2 cellular contexts compared by ENCODE assay signal in the genomic region with DNA sequence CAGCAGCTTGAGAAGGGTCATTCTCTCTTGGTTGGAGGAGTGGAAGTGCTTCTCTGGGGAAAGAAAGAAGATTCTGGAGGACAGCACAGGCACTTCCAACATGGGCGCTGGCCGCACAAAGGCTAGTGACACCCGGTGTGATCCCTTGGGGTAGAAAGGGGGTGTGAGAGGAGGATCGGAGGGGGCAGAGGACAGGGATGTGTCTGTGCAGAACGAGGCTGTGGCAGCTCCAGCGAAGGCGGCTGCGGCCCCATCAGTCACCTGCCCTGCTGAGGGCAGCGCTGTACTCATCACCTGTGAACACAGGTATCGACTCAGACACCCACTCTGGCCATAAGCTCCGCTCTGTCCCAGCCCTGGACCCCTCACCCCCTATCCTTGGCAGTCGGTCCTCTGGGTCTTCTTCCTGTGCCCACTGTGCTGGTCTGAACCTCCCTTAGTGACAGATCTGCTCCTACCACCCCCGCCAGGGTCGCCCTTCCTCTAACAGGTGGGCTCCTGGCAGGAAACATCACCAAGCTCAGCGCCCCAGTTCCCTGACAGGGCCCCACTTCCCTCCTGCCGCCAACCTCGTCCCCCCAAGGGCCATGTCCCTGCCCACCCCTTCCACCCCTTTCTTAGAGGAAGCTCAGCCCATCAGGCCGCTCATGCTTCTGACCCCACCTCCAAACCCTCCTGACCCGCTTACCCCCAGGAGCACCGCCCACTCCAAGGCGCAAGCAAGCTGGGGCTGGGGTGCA.
A peak's percentile ranks its signal among the peaks of the same experiment; 100 is the strongest.
TF ChIP-seq lines count a peak whose summit lies in the region.

No MANE protein-coding gene starts in this region.

TF ChIP-seq in HEK293, 187 proteins besides CTCF, POLR2A, EP300 and RAD21:
- TF ChIP-seq ZNF791 (tag by site-specific recombination; IDR thresholded peaks at IDR 0.05) (no peak), ZNF248 (tag by site-specific recombination; IDR thresholded peaks at IDR 0.05) (no peak), AEBP2 (tag by site-specific recombination; IDR thresholded peaks at IDR 0.05; ENCODE audit: borderline replicate concordance) (no peak), ZNF175 (tag by site-specific recombination; IDR thresholded peaks at IDR 0.05) (no peak), SCRT2 (tag by site-specific recombination; IDR thresholded peaks at IDR 0.05) (peak; percentile 35; the same call in 1 of the 2 replicates), IKZF3 (tag by site-specific recombination; IDR thresholded peaks at IDR 0.05) (no peak), SP2 (tag by site-specific recombination; IDR thresholded peaks at IDR 0.05) (peak; percentile 22; the same call in 1 of the 2 replicates), ZNF664 (tag by site-specific recombination; IDR thresholded peaks at IDR 0.05) (no peak), ZBTB7A (tag by site-specific recombination; IDR thresholded peaks at IDR 0.05; ENCODE audit: low read depth) (no peak), ZFHX2 (tag by site-specific recombination; conservative IDR thresholded peaks at IDR 0.05) (peak; percentile 38; the same call in 1 of the 2 replicates), TCF7L2 (IDR thresholded peaks at IDR 0.05; ENCODE audit: borderline replicate concordance, low read depth, low read length) (no peak), ZNF157 (tag by site-specific recombination; IDR thresholded peaks at IDR 0.05) (no peak)
- TF ChIP-seq, protein P1, sequence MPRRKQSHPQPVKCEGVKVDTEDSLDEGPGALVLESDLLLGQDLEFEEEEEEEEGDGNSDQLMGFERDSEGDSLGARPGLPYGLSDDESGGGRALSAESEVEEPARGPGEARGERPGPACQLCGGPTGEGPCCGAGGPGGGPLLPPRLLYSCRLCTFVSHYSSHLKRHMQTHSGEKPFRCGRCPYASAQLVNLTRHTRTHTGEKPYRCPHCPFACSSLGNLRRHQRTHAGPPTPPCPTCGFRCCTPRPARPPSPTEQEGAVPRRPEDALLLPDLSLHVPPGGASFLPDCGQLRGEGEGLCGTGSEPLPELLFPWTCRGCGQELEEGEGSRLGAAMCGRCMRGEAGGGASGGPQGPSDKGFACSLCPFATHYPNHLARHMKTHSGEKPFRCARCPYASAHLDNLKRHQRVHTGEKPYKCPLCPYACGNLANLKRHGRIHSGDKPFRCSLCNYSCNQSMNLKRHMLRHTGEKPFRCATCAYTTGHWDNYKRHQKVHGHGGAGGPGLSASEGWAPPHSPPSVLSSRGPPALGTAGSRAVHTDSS (tag by site-specific recombination; IDR thresholded peaks at IDR 0.05), result no peak

TF ChIP-seq in K562, 482 proteins besides CTCF, POLR2A, EP300 and RAD21:
- TF ChIP-seq, protein P2, sequence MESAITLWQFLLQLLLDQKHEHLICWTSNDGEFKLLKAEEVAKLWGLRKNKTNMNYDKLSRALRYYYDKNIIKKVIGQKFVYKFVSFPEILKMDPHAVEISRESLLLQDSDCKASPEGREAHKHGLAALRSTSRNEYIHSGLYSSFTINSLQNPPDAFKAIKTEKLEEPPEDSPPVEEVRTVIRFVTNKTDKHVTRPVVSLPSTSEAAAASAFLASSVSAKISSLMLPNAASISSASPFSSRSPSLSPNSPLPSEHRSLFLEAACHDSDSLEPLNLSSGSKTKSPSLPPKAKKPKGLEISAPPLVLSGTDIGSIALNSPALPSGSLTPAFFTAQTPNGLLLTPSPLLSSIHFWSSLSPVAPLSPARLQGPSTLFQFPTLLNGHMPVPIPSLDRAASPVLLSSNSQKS (CRISPR knock-in tag; IDR thresholded peaks at IDR 0.05), result no peak
- TF ChIP-seq NELFE (IDR thresholded peaks at IDR 0.05; ENCODE audit: insufficient read depth, insufficient read length), result no peak
- no peak for TF ChIP-seq NR2C2 (CRISPR knock-in tag; IDR thresholded peaks at IDR 0.05)
- peak; percentile 26; the same call in 1 of the 2 replicates for TF ChIP-seq NR2C2 (tag; IDR thresholded peaks at IDR 0.05)
